Comparison of ENCODE assay signal across 26 cellular contexts in genomic region chr10:123485577-123485976, GRCh38.
"Had no signal": no experiment of that assay in that cellular context is flagged by ENCODE, and none has a peak within 500 bp of the region (broad histone marks: within the 10 kb centered on the region; RNA-seq: fewer than 3 reads in every experiment).

No MANE protein-coding gene starts in this region.

- H3K27me3 ChIP-seq: breast epithelium had no signal

- H3K36me3 ChIP-seq: breast epithelium had no signal

- DNase-seq: activated CD4-positive, alpha-beta T cell treated with anti-CD3 and anti-CD28 coated beads for 48 hours; activated CD4-positive, alpha-beta T cell treated with anti-CD3 and anti-CD28 coated beads, Interleukin-2, amount 50 U/mL, for 4 hours; activated CD4-positive, CD25-positive, alpha-beta regulatory T cell treated with anti-CD3 and anti-CD28 coated beads, Interleukin-2, amount 50 U/mL, for 72 hours; activated CD8-positive, alpha-beta memory T cell treated with anti-CD3 and anti-CD28 coated beads, Interleukin-2, amount 50 U/mL, for 48 hours; activated CD8-positive, alpha-beta T cell treated with anti-CD3 and anti-CD28 coated beads, Interleukin-2, amount 10 ng/mL, durations not matched to agents 7 days and 5 days; activated effector memory CD4-positive, alpha-beta T cell treated with Interleukin-2 at 50 U/mL for 16 hours; activated naive CD4-positive, alpha-beta T cell; activated T-cell treated with anti-CD3 and anti-CD28 coated beads, Interleukin-2, amount 50 U/mL, for 24 hours; aorta; caudate nucleus; NCI-H1048; NCI-H2171; NCI-H2227 treated with DMSO at 0.1 percent for 48 hours; NCI-H446 treated with DMSO at 0.1 percent for 48 hours; NCI-H524 treated with DMSO at 0.1 percent for 48 hours; NK-92 treated with Interleukin-12 subunit alpha and Interleukin-12 subunit beta, amount 100 ng/mL, for 24 hours; OCI-M1; RPMI8226 had no signal

- H3K9me3 Mint-ChIP-seq: activated naive CD4-positive, alpha-beta T cell treated with anti-CD3 and anti-CD28 coated beads, Interleukin-2, amount 50 U/mL, for 24 hours; activated T-cell treated with anti-CD3 and anti-CD28 coated beads, Interleukin-2, amount 50 U/mL, for 24 hours; activated T-helper 1 cell treated with anti-CD3 and anti-CD28 coated beads, Interleukin-12 subunit alpha, Interleukin-12 subunit beta, Interleukin-2, Interleukin-4 antibody, amounts not matched to agents 30 ng/mL and 10 ng/mL and 1 ng/mL, durations not matched to agents 14 hours and 24 hours and 36 hours; T-helper 1 cell treated with Interleukin-12 subunit alpha and Interleukin-12 subunit beta and Interleukin-4 antibody, amounts not matched to agents 30 μg/mL and 1 μg/mL, for 36 hours; WTC11 had no signal

- H3K4me3 Mint-ChIP-seq: activated CD8-positive, alpha-beta T cell treated with anti-CD3 and anti-CD28 coated beads, Interleukin-2, amount 10 ng/mL, durations not matched to agents 7 days and 5 days; activated naive CD4-positive, alpha-beta T cell treated with anti-CD3 and anti-CD28 coated beads, Interleukin-2, amount 50 U/mL, for 24 hours; activated T-cell treated with anti-CD3 and anti-CD28 coated beads, Interleukin-2, amount 50 U/mL, for 24 hours; activated T-helper 1 cell treated with anti-CD3 and anti-CD28 coated beads, Interleukin-12 subunit alpha, Interleukin-12 subunit beta, Interleukin-2, Interleukin-4 antibody, amounts not matched to agents 30 ng/mL and 10 ng/mL and 1 ng/mL, durations not matched to agents 14 hours and 24 hours and 36 hours; T-helper 1 cell treated with Interleukin-12 subunit alpha and Interleukin-12 subunit beta and Interleukin-4 antibody, amounts not matched to agents 30 μg/mL and 1 μg/mL, for 36 hours; WTC11 had no signal

- H3K4me1 Mint-ChIP-seq: activated naive CD4-positive, alpha-beta T cell treated with anti-CD3 and anti-CD28 coated beads, Interleukin-2, amount 50 U/mL, for 24 hours had no signal

- H3K27ac Mint-ChIP-seq: activated CD8-positive, alpha-beta T cell treated with anti-CD3 and anti-CD28 coated beads, Interleukin-2, amount 10 ng/mL, durations not matched to agents 7 days and 5 days; activated naive CD4-positive, alpha-beta T cell treated with anti-CD3 and anti-CD28 coated beads, Interleukin-2, amount 50 U/mL, for 24 hours; activated T-cell treated with anti-CD3 and anti-CD28 coated beads, Interleukin-2, amount 50 U/mL, for 24 hours; activated T-helper 1 cell treated with anti-CD3 and anti-CD28 coated beads, Interleukin-12 subunit alpha, Interleukin-12 subunit beta, Interleukin-2, Interleukin-4 antibody, amounts not matched to agents 30 ng/mL and 10 ng/mL and 1 ng/mL, durations not matched to agents 14 hours and 24 hours and 36 hours; T-helper 1 cell treated with Interleukin-12 subunit alpha and Interleukin-12 subunit beta and Interleukin-4 antibody, amounts not matched to agents 30 μg/mL and 1 μg/mL, for 36 hours; WTC11 had no signal

- H3K36me3 Mint-ChIP-seq: activated naive CD4-positive, alpha-beta T cell treated with anti-CD3 and anti-CD28 coated beads, Interleukin-2, amount 50 U/mL, for 24 hours; WTC11 had no signal

- H3K4me1 ChIP-seq: breast epithelium had no signal

- H3K9me3 ChIP-seq: breast epithelium had no signal

- ATAC-seq: activated CD8-positive, alpha-beta T cell treated with anti-CD3 and anti-CD28 coated beads, Interleukin-2, amount 10 ng/mL, durations not matched to agents 7 days and 5 days; Panc1; Right ventricle myocardium inferior; WTC11 had no signal

- H3K27ac ChIP-seq: breast epithelium, KMS-11 had no signal

- H3K4me3 ChIP-seq: breast epithelium had no signal
